Comparison of ENCODE assay signal across 7 cellular contexts in genomic region chr7:105017263-105018051, GRCh38. TPM values are rescaled to one million over a fixed set of nuclear protein-coding genes. Genes with fewer than 3 reads are reported as not detected.
A peak's percentile ranks its signal among the peaks of the same experiment; 100 is the strongest.
DNase-seq lines count a peak whose midpoint lies in the region; ATAC-seq, FAIRE-seq and TF ChIP-seq lines count a peak whose summit lies in the region.

No MANE protein-coding gene starts in this region.

- FAIRE-seq in small intestine (lab: Jason Lieb, UNC) (no peak), urothelium cell line (lab: Jason Lieb, UNC) (no peak)

- intact Hi-C loops in HCT116 (cut with micrococcal nuclease): no loop called here

- ATAC-seq in HCT116 (no peak), GM21717 (IDR thresholded peaks at IDR 0.05; ENCODE audit: unreplicated experiment) (no peak)

- H4K20me1 ChIP-seq in HCT116 (ENCODE audit: insufficient read depth): peaks cover 7% of the 10 kb centered on the region; the same call in 1 of the 2 replicates

- H2AFZ ChIP-seq in HCT116 (ENCODE audit: low read depth, low read length, poor library complexity, severe bottlenecking): no peak overlapping the region

- DNase-seq in HCT116 (ENCODE audit: low read depth, low spot score) (no peak), SK-MEL-5 (ENCODE audit: low read depth, low spot score) (peak; percentile 61), fibroblast of peridontal ligament (ENCODE audit: extremely low read depth) (peak; percentile 13), small intestine (no peak), DMS114 treated with DMSO at 0.1 percent for 48 hours (lab: John Stamatoyannopoulos, UW; ENCODE audit: unreplicated experiment) (no peak), urothelium cell line (ENCODE audit: low spot score) (no peak)

- POLR2A ChIA-PET in HCT116 (lab: Charles Lee): no interaction called here

- 3 to 7% (median 5%) methylated on average over 4 of the region's 4 CpGs for WGBS in small intestine, 3 donors

- H3K9me3 ChIP-seq in HCT116 (ENCODE audit: control insufficient read depth in 1 of 2, insufficient read depth in 1 of 2, low read depth in 1 of 2, low read length in 2 of 2): no peaks in the 10 kb centered on the region
- H3K9me3 ChIP-seq in small intestine (ENCODE audit: control insufficient read depth, low read depth): no peaks in the 10 kb centered on the region

- no peak for TF ChIP-seq POLR2A in HCT116 (IDR thresholded peaks at IDR 0.05; ENCODE audit: borderline replicate concordance, extremely low read depth, insufficient read depth, insufficient read length)

- TF ChIP-seq CTCF in HCT116 (IDR thresholded peaks at IDR 0.05 in 2 of 3, conservative IDR thresholded peaks at IDR 0.05 in 1 of 3; ENCODE audit: borderline replicate concordance in 1 of 3, insufficient read depth in 1 of 3, low read depth in 2 of 3, low read length in 2 of 3): no peak

- H3K9ac ChIP-seq in HCT116 (ENCODE audit: low read length): no peak overlapping the region

- no peaks in the 10 kb centered on the region for H3K36me3 ChIP-seq in HCT116 (ENCODE audit: control insufficient read depth in 1 of 2, insufficient read depth in 2 of 2, low read length in 2 of 2)
- H3K36me3 ChIP-seq in small intestine (ENCODE audit: control insufficient read depth in 2 of 2, insufficient read depth in 2 of 2, low read length in 2 of 2): no peaks in the 10 kb centered on the region

- CTCF ChIA-PET in HCT116 (lab: Charles Lee): interaction anchor here (0.7 kb wide), 1 partner anchor 758 kb away, joined by 3 read pairs; no protein-coding TSS in a partner anchor

- RAD21 ChIA-PET in HCT116 (lab: Charles Lee; ENCODE audit: low non-redundant PET in 1 of 2, low total read pairs in 2 of 2, uncharacterized antibody in 2 of 2, unreplicated experiment in 2 of 2): no interaction called here

- no peaks in the 10 kb centered on the region for H3K9me2 ChIP-seq in HCT116 (ENCODE audit: insufficient read depth)

- no TSS peak for BruUV-seq in HCT116 (replicated peaks; lab: Mats Ljungman, UMichigan)

- TF ChIP-seq RAD21 in HCT116 (IDR thresholded peaks at IDR 0.05; ENCODE audit: low read depth): no peak

- H3K27ac ChIP-seq in HCT116 (ENCODE audit: low read depth, low read length): no peak overlapping the region
- H3K27ac ChIP-seq in small intestine (ENCODE audit: low read depth in 1 of 2, low read length in 1 of 2): peak overlapping the region; percentile 32 to 58

- H3K4me2 ChIP-seq in HCT116 (ENCODE audit: low read length): peak overlapping the region; percentile 84; the same call in 1 of the 2 replicates

- in situ Hi-C loops in SK-MEL-5 (cut with HindIII; ENCODE audit: low pct_unique_long_range_greater_than_20kb, low sequenced_read_pairs): no loop called here

- H3K79me2 ChIP-seq in HCT116 (ENCODE audit: insufficient read depth, low read length): peaks cover 84% of the 10 kb centered on the region

- H3K4me1 ChIP-seq in HCT116 (ENCODE audit: control insufficient read depth in 1 of 2, insufficient read depth in 2 of 2, low read length in 2 of 2): peaks cover 5 to 19% of the 10 kb centered on the region in 2 experiments; a peak in 2 of 4 replicates
- H3K4me1 ChIP-seq in small intestine (ENCODE audit: control insufficient read depth in 2 of 2, insufficient read depth in 1 of 2, low read depth in 1 of 2, low read length in 1 of 2): peaks cover 2 to 11% of the 10 kb centered on the region in 2 donors

- H3K4me3 ChIP-seq in HCT116 (replicated peaks in 1 of 2; ENCODE audit: low read depth in 1 of 2, low read length in 2 of 2): no peak overlapping the region
- H3K4me3 ChIP-seq in small intestine (ENCODE audit: low read depth in 1 of 2, low read length in 2 of 2): peak overlapping the region; percentile 29 to 60

- H3K27me3 ChIP-seq in HCT116 (ENCODE audit: insufficient read depth, low read length) (no peaks in the 10 kb centered on the region), small intestine (ENCODE audit: control insufficient read depth in 2 of 2, insufficient read depth in 2 of 2, low read length in 2 of 2) (no peaks in the 10 kb centered on the region)

TF ChIP-seq in HCT116, 20 proteins besides CTCF, POLR2A, EP300 and RAD21:
- TF ChIP-seq ZBTB33 (IDR thresholded peaks at IDR 0.05; ENCODE audit: extremely low read depth, insufficient replicate concordance, low read length) (no peak), CEBPB (IDR thresholded peaks at IDR 0.05; ENCODE audit: low read depth) (no peak), ELF1 (IDR thresholded peaks at IDR 0.05; ENCODE audit: borderline replicate concordance, low read depth) (no peak), JUND (IDR thresholded peaks at IDR 0.05) (no peak), SP1 (IDR thresholded peaks at IDR 0.05; ENCODE audit: low read depth) (no peak), EZH2phosphoT487 (IDR thresholded peaks at IDR 0.05; ENCODE audit: borderline replicate concordance) (no peak), ATF3 (IDR thresholded peaks at IDR 0.05) (no peak), CBX3 (IDR thresholded peaks at IDR 0.05; ENCODE audit: low read depth) (no peak), TCF7L2 (IDR thresholded peaks at IDR 0.05; ENCODE audit: borderline replicate concordance, extremely low read depth, insufficient read depth, insufficient read length) (no peak), MAX (IDR thresholded peaks at IDR 0.05) (no peak), POLR2AphosphoS5 (IDR thresholded peaks at IDR 0.05; ENCODE audit: low read depth, low read length) (no peak)

RNA-seq across cellular contexts. Expression of gene KMT2E, which starts 3.5 kb away (rescaled TPM):
- 39.8 TPM for total RNA-seq in HCT116 (2021; ENCODE audit: unreplicated experiment)
- 26.8 and 32.2 TPM in 2 replicates for polyA plus RNA-seq in HCT116 (2012)
- total RNA-seq in SK-MEL-5 (2014; rRNA removed; shearing (Covaris generic)): 37.3 and 47.6 TPM in 2 replicates
- 17.7 and 27.3 TPM in 2 replicates for polyA plus RNA-seq in SK-MEL-5 (2015; cell fraction: cytosol; rRNA removed)
- 36.4 and 63.9 TPM in 2 replicates for polyA plus RNA-seq in SK-MEL-5 (2015; cell fraction: nucleus; rRNA removed)
- 10 to 100 TPM; 11.1 to 20.0 (median 12.5) TPM for polyA plus RNA-seq in small intestine

Comparison
In these comparisons a context has a peak if more than half of its experiments do, and no peak if none do; other contexts are left out.
1. DNase-seq: peak in SK-MEL-5 (single experiment) and fibroblast of peridontal ligament (single experiment); none in HCT116 (single experiment), small intestine (single experiment), DMS114 treated with DMSO at 0.1 percent for 48 hours (single experiment) and urothelium cell line (single experiment).
2. H3K4me3 ChIP-seq: peak in small intestine (2 of 2); none in HCT116 (0 of 2).